ENCODE assay signal across 22 cellular contexts in genomic region chr11:123217897-123218296, GRCh38. TPM values are rescaled to one million over a fixed set of nuclear protein-coding genes. Genes with fewer than 3 reads are reported as not detected.
DNase-seq lines count a peak whose midpoint lies in the region; ATAC-seq and TF ChIP-seq lines count a peak whose summit lies in the region.
"Had no signal": no experiment of that assay in that cellular context is flagged by ENCODE, and none has a peak within 500 bp of the region (broad histone marks: within the 10 kb centered on the region; RNA-seq: fewer than 3 reads in every experiment).

No MANE protein-coding gene starts in this region.

- peaks cover 22% of the 10 kb centered on the region for H3K4me1 Mint-ChIP-seq in brain
- H3K4me1 Mint-ChIP-seq in type B pancreatic cell (ENCODE audit: unreplicated experiment), result peaks cover 23% of the 10 kb centered on the region
- H3K4me1 Mint-ChIP-seq: activated B cell treated with CpG ODN at 0.5 μM for 24 hours, CD14-positive monocyte, memory B cell had no signal

- no peak overlapping the region for H3K23ac ChIP-seq in mesendoderm (ENCODE audit: low read length)

- H3K4me3 ChIP-seq in HUES48 (ENCODE audit: low read depth, low read length) (no peak overlapping the region), mesendoderm (ENCODE audit: low read length) (no peak overlapping the region)
- H3K4me3 ChIP-seq: coronary artery, right lobe of liver, thoracic aorta had no signal

- H3K9ac ChIP-seq in HUES48 (ENCODE audit: low read depth, low read length) (no peak overlapping the region), mesendoderm (ENCODE audit: low read length) (no peak overlapping the region)

- no peak overlapping the region for H2BK15ac ChIP-seq in mesendoderm (replicated peaks; ENCODE audit: low read depth)

- H4K5ac ChIP-seq in mesendoderm (ENCODE audit: low read length), result no peak overlapping the region

- no peaks in the 10 kb centered on the region for H3K79me2 ChIP-seq in mesendoderm (ENCODE audit: control insufficient read depth, insufficient read depth, low read length)

- no peaks in the 10 kb centered on the region for H3K36me3 Mint-ChIP-seq in brain
- H3K36me3 Mint-ChIP-seq in type B pancreatic cell, result no peaks in the 10 kb centered on the region
- H3K36me3 Mint-ChIP-seq: CD14-positive monocyte, memory B cell had no signal

- H2BK120ac ChIP-seq in mesendoderm (ENCODE audit: low read depth, low read length), result peak overlapping the region; percentile 82

- TF ChIP-seq CTCF in brain (conservative IDR thresholded peaks at IDR 0.05) (no peak), type B pancreatic cell (conservative IDR thresholded peaks at IDR 0.05) (no peak)

- H3K27me3 ChIP-seq in HUES48 (ENCODE audit: control insufficient read depth, insufficient read depth, low read length) (no peaks in the 10 kb centered on the region), mesendoderm (ENCODE audit: insufficient read depth, low read length, poor library complexity) (no peaks in the 10 kb centered on the region)
- H3K27me3 ChIP-seq: right lobe of liver had no signal

- H3K9me3 Mint-ChIP-seq in brain (peaks cover 8 to 16% (median 11%) of the 10 kb centered on the region in 5 experiments), type B pancreatic cell (peaks cover 7% of the 10 kb centered on the region)

- no peak for ATAC-seq in HG03108 (IDR thresholded peaks at IDR 0.05; ENCODE audit: unreplicated experiment)
- ATAC-seq: right lobe of liver had no signal

- no peaks in the 10 kb centered on the region for H3K79me1 ChIP-seq in mesendoderm (ENCODE audit: low read length)

- no peak overlapping the region for H3K4me2 ChIP-seq in mesendoderm (ENCODE audit: low read length)

- H3K36me3 ChIP-seq in HUES48 (ENCODE audit: control insufficient read depth, insufficient read depth, low read length) (no peaks in the 10 kb centered on the region), mesendoderm (ENCODE audit: control insufficient read depth, insufficient read depth, low read length) (no peaks in the 10 kb centered on the region)
- H3K36me3 ChIP-seq: right lobe of liver, thoracic aorta had no signal

- H3K27ac Mint-ChIP-seq in brain, result peak overlapping the region in 4 of 5 experiments; percentile 8 to 80 (median 56)
- H3K27ac Mint-ChIP-seq in type B pancreatic cell, result peak overlapping the region; percentile 77
- H3K27ac Mint-ChIP-seq: activated B cell treated with CpG ODN at 0.5 μM for 24 hours; CD14-positive monocyte; memory B cell; T-helper 1 cell treated with Interleukin-12 subunit alpha and Interleukin-12 subunit beta and Interleukin-4 antibody, amounts not matched to agents 30 μg/mL and 1 μg/mL, for 36 hours had no signal

- peak overlapping the region; percentile 95 for H3K18ac ChIP-seq in mesendoderm (ENCODE audit: low read length)

- peak overlapping the region; percentile 18 for H2BK5ac ChIP-seq in mesendoderm (ENCODE audit: low read length)

- H3K4me1 ChIP-seq in HUES48 (ENCODE audit: control insufficient read depth, insufficient read depth, low read length) (peaks cover 20% of the 10 kb centered on the region), mesendoderm (ENCODE audit: control insufficient read depth, low read depth, low read length) (peaks cover 7% of the 10 kb centered on the region)
- H3K4me1 ChIP-seq: right lobe of liver had no signal

- H4K8ac ChIP-seq in mesendoderm (ENCODE audit: low read depth, low read length), result no peak overlapping the region

- H2AK5ac ChIP-seq in mesendoderm (ENCODE audit: low read length), result no peak overlapping the region

- H3K56ac ChIP-seq in mesendoderm (ENCODE audit: low read length), result peak overlapping the region; percentile 9

- H3K27ac ChIP-seq in HUES48 (ENCODE audit: low read depth, low read length) (peak overlapping the region; percentile 83), mesendoderm (ENCODE audit: low read depth, low read length) (peak overlapping the region; percentile 67)
- H3K27ac ChIP-seq: coronary artery, epithelial cell of prostate, right lobe of liver, thoracic aorta had no signal

- no peaks in the 10 kb centered on the region for H3K9me3 ChIP-seq in HUES48 (ENCODE audit: control insufficient read depth, insufficient read depth, low read length)
- H3K9me3 ChIP-seq: right lobe of liver had no signal

- no CpG with 5 or more reads among the region's 3 CpGs for WGBS in mesendoderm (ENCODE audit: extremely low coverage, insufficient coverage, low lambda C conversion rate)

- no peak overlapping the region for H3K4me3 Mint-ChIP-seq in brain
- H3K4me3 Mint-ChIP-seq in type B pancreatic cell, result no peak overlapping the region
- H3K4me3 Mint-ChIP-seq: activated B cell treated with CpG ODN at 0.5 μM for 24 hours; CD14-positive monocyte; memory B cell; T-helper 1 cell treated with Interleukin-12 subunit alpha and Interleukin-12 subunit beta and Interleukin-4 antibody, amounts not matched to agents 30 μg/mL and 1 μg/mL, for 36 hours had no signal

- H3K27me3 Mint-ChIP-seq in brain (peaks cover 3% of the 10 kb centered on the region), type B pancreatic cell (peaks cover 4% of the 10 kb centered on the region)

- DNase-seq in mesendoderm (peak; percentile 96), type B pancreatic cell (ENCODE audit: extremely low spot score, unreplicated experiment) (no peak), NCI-H2029 (lab: John Stamatoyannopoulos, UW) (no peak), NCI-H2171 treated with DMSO at 0.1 percent for 48 hours (lab: John Stamatoyannopoulos, UW) (no peak)
- DNase-seq: activated B cell treated with CpG ODN at 0.5 μM for 24 hours; activated effector memory CD4-positive, alpha-beta T cell treated with Interleukin-2 at 50 U/mL for 16 hours; anterior cingulate cortex; DMS79; NCI-H1092 treated with DMSO at 0.1 percent for 48 hours; right lobe of liver; stimulated activated CD4-positive, alpha-beta T cell treated with anti-CD3 and anti-CD28 coated beads, Interleukin-2, amount 100 ng/mL, for 48 hours; stimulated activated CD8-positive, alpha-beta memory T cell treated with anti-CD3 and anti-CD28 coated beads, Interleukin-4, amount 100 ng/mL, for 48 hours had no signal

- no peak overlapping the region for H3K4ac ChIP-seq in mesendoderm (ENCODE audit: low read depth, low read length)

RNA-seq across cellular contexts. Expression of gene CLMP, which starts 22.8 kb away (rescaled TPM):
- polyA plus RNA-seq in brain (ENCODE audit: insufficient read depth, low read depth, low replicate concordance), result 17.6 TPM
- polyA plus RNA-seq in mesendoderm (2013, experiment 1 of 2), result 35.1 TPM
- polyA plus RNA-seq in mesendoderm (2013, experiment 2 of 2), result 38.9 TPM
- 3.6 and 65.7 TPM in 2 replicates for total RNA-seq in type B pancreatic cell (ENCODE audit: low replicate concordance)
- total RNA-seq: activated B cell treated with CpG ODN at 0.5 μM for 24 hours; activated CD8-positive, alpha-beta memory T cell treated with anti-CD3 and anti-CD28 coated beads for 36 hours had no signal
